Comparison of ENCODE assay signal across 1 cellular context in genomic region chr14:91323671-91324605, GRCh38.
TF ChIP-seq lines count a peak whose summit lies in the region.

No MANE protein-coding gene starts in this region.

TF ChIP-seq in GM12878, 131 proteins besides CTCF, POLR2A, EP300 and RAD21 (continued from another document and continues in another):
- TF ChIP-seq ZNF687 (IDR thresholded peaks at IDR 0.05) (peak; percentile 88), SPI1 (IDR thresholded peaks at IDR 0.05; ENCODE audit: borderline replicate concordance, insufficient read depth, low read depth, low read length) (peak; percentile 50; the same call in 1 of the 2 replicates), ZSCAN29 (IDR thresholded peaks at IDR 0.05) (no peak), ESRRA (IDR thresholded peaks at IDR 0.05; ENCODE audit: low read length) (no peak), BCLAF1 (IDR thresholded peaks at IDR 0.05) (no peak), JUNB (IDR thresholded peaks at IDR 0.05) (peak; percentile 5; the same call in 1 of the 2 replicates), ASH2L (IDR thresholded peaks at IDR 0.05; ENCODE audit: borderline replicate concordance, low read depth) (peak; percentile 86; the same call in 1 of the 2 replicates), NRF1 (conservative IDR thresholded peaks at IDR 0.05; ENCODE audit: low read depth, low read length) (peak; percentile 48; the same call in 1 of the 2 replicates), RAD51 (IDR thresholded peaks at IDR 0.05) (peak; percentile 89), ETV6 (conservative IDR thresholded peaks at IDR 0.05 in 1 of 2, IDR thresholded peaks at IDR 0.05 in 1 of 2; ENCODE audit: borderline replicate concordance in 1 of 2, low read depth in 1 of 2) (peak in 1 of 2 experiments; percentile 54; a peak in 2 of 4 replicates), SIN3A (IDR thresholded peaks at IDR 0.05; ENCODE audit: low read depth, low read length) (no peak; the same call in 1 of the 2 replicates), FOS (IDR thresholded peaks at IDR 0.05; ENCODE audit: borderline replicate concordance, extremely low read depth, insufficient read length) (no peak), EED (IDR thresholded peaks at IDR 0.05; ENCODE audit: low read depth) (peak; percentile 77), ZBTB4 (CRISPR knock-in tag; IDR thresholded peaks at IDR 0.05) (no peak), MXI1 (IDR thresholded peaks at IDR 0.05; ENCODE audit: low read depth, low read length) (peak; percentile 85; the same call in 1 of the 2 replicates), HSF1 (IDR thresholded peaks at IDR 0.05; ENCODE audit: low read depth, low read length) (no peak), RFX5 (IDR thresholded peaks at IDR 0.05; ENCODE audit: low read depth, low read length) (no peak), SMARCA5 (IDR thresholded peaks at IDR 0.05) (peak; percentile 64), KDM1A (IDR thresholded peaks at IDR 0.05; ENCODE audit: borderline replicate concordance) (no peak), STAT3 (IDR thresholded peaks at IDR 0.05; ENCODE audit: low read depth, low read length) (no peak), ZBED1 (IDR thresholded peaks at IDR 0.05; ENCODE audit: borderline replicate concordance) (no peak), ATF3 (IDR thresholded peaks at IDR 0.05; ENCODE audit: borderline replicate concordance, extremely low read depth, low read depth, low read length) (no peak; the same call in 1 of the 2 replicates), IKZF2 (IDR thresholded peaks at IDR 0.05) (peak; percentile 74 to 76), SUZ12 (IDR thresholded peaks at IDR 0.05; ENCODE audit: unreplicated experiment) (no peak), FOXK2 (IDR thresholded peaks at IDR 0.05) (no peak), RELB (IDR thresholded peaks at IDR 0.05; ENCODE audit: low read depth) (peak; percentile 71), SIX5 (IDR thresholded peaks at IDR 0.05; ENCODE audit: low read depth, low read length, severe bottlenecking) (no peak), RCOR1 (conservative IDR thresholded peaks at IDR 0.05; ENCODE audit: low read depth, low read length) (no peak), TAF1 (IDR thresholded peaks at IDR 0.05; ENCODE audit: borderline replicate concordance, low read depth, low read length) (no peak), E2F8 (IDR thresholded peaks at IDR 0.05; ENCODE audit: low read depth, partially characterized antibody) (no peak), ELK1 (IDR thresholded peaks at IDR 0.05; ENCODE audit: low read depth, low read length) (0 out of 2 replicates have a peak, but pooled peaks have one; percentile 29), RUNX3 (IDR thresholded peaks at IDR 0.05; ENCODE audit: low read length) (peak; percentile 50), RBBP5 (conservative IDR thresholded peaks at IDR 0.05) (peak; percentile 85; the same call in 1 of the 2 replicates), ZNF274 (IDR thresholded peaks at IDR 0.05; ENCODE audit: insufficient read depth, insufficient read length) (no peak), FOXM1 (IDR thresholded peaks at IDR 0.05; ENCODE audit: low read depth, low read length) (peak; percentile 79), SP1 (IDR thresholded peaks at IDR 0.05; ENCODE audit: low read depth, low read length) (peak; percentile 57), MEF2A (IDR thresholded peaks at IDR 0.05; ENCODE audit: insufficient read depth, low read depth, low read length) (peak; percentile 76), EZH2 (IDR thresholded peaks at IDR 0.05; ENCODE audit: borderline replicate concordance, control insufficient read depth, low read depth, low read length) (no peak), SMAD1 (IDR thresholded peaks at IDR 0.05; ENCODE audit: low read depth, partially characterized antibody) (no peak), KAT2A (conservative IDR thresholded peaks at IDR 0.05; ENCODE audit: control insufficient read depth, low read depth, low read length) (no peak), CHD2 (IDR thresholded peaks at IDR 0.05; ENCODE audit: borderline replicate concordance, low read depth, low read length) (no peak), POLR2AphosphoS5 (IDR thresholded peaks at IDR 0.05; ENCODE audit: low read length) (0 out of 2 replicates have a peak, but pooled peaks have one; percentile 48), SRF (IDR thresholded peaks at IDR 0.05; ENCODE audit: low read depth in 2 of 2, low read length in 2 of 2) (no peak), E2F4 (IDR thresholded peaks at IDR 0.05; ENCODE audit: low read depth, low read length) (no peak), ZNF24 (IDR thresholded peaks at IDR 0.05) (no peak), ZZZ3 (IDR thresholded peaks at IDR 0.05; ENCODE audit: control insufficient read depth, insufficient read length, low read depth) (no peak)
